ENCODE assay signal across 1 cellular context in genomic region chr1:92831368-92831761, GRCh38.
TF ChIP-seq lines count a peak whose summit lies in the region.

No MANE protein-coding gene starts in this region.

TF ChIP-seq in GM12878, 131 proteins besides CTCF, POLR2A, EP300 and RAD21 (continued from another document):
- TF ChIP-seq YBX1 (IDR thresholded peaks at IDR 0.05) (no peak), RAD51 (IDR thresholded peaks at IDR 0.05) (no peak), ASH2L (IDR thresholded peaks at IDR 0.05; ENCODE audit: borderline replicate concordance, low read depth) (no peak), SMARCA5 (IDR thresholded peaks at IDR 0.05) (no peak), STAT3 (IDR thresholded peaks at IDR 0.05; ENCODE audit: low read depth, low read length) (no peak), CHD4 (IDR thresholded peaks at IDR 0.05) (no peak), EGR1 (IDR thresholded peaks at IDR 0.05; ENCODE audit: borderline replicate concordance in 1 of 2, low read depth in 2 of 2, low read length in 2 of 2) (no peak), SP1 (IDR thresholded peaks at IDR 0.05; ENCODE audit: low read depth, low read length) (no peak), KAT2A (conservative IDR thresholded peaks at IDR 0.05; ENCODE audit: control insufficient read depth, low read depth, low read length) (no peak), MEF2B (IDR thresholded peaks at IDR 0.05; ENCODE audit: partially characterized antibody, poor library complexity, severe bottlenecking) (no peak), REST (IDR thresholded peaks at IDR 0.05; ENCODE audit: low read depth, low read length) (no peak), POU2F2 (IDR thresholded peaks at IDR 0.05; ENCODE audit: borderline replicate concordance, low read depth, low read length) (no peak), IKZF2 (IDR thresholded peaks at IDR 0.05) (no peak)
- TF ChIP-seq, protein P1, sequence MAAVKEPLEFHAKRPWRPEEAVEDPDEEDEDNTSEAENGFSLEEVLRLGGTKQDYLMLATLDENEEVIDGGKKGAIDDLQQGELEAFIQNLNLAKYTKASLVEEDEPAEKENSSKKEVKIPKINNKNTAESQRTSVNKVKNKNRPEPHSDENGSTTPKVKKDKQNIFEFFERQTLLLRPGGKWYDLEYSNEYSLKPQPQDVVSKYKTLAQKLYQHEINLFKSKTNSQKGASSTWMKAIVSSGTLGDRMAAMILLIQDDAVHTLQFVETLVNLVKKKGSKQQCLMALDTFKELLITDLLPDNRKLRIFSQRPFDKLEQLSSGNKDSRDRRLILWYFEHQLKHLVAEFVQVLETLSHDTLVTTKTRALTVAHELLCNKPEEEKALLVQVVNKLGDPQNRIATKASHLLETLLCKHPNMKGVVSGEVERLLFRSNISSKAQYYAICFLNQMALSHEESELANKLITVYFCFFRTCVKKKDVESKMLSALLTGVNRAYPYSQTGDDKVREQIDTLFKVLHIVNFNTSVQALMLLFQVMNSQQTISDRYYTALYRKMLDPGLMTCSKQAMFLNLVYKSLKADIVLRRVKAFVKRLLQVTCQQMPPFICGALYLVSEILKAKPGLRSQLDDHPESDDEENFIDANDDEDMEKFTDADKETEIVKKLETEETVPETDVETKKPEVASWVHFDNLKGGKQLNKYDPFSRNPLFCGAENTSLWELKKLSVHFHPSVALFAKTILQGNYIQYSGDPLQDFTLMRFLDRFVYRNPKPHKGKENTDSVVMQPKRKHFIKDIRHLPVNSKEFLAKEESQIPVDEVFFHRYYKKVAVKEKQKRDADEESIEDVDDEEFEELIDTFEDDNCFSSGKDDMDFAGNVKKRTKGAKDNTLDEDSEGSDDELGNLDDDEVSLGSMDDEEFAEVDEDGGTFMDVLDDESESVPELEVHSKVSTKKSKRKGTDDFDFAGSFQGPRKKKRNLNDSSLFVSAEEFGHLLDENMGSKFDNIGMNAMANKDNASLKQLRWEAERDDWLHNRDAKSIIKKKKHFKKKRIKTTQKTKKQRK (IDR thresholded peaks at IDR 0.05; ENCODE audit: low read depth, low read length), result no peak
